In the genomic region with DNA sequence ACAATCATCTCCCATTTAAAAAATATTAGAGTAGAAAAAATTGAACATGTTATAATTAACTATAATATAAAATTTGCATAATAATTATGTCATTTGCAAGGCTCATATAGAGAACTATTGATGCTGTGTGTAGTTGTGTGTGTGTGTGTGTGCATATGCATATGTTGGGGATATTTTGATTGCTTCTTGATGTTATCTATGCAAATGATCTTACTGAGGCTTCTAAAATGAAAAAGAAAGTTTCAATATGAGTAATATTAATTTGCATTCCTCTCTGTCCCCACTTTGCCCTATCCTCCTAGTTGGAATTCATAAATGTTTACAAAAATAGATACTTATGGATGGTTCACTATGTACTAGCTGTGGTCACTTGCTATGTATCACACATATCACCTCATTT, we compare ENCODE assay signal across 17 cellular contexts.
DNase-seq lines count a peak whose midpoint lies in the region; ATAC-seq lines count a peak whose summit lies in the region.
"Had no signal": no experiment of that assay in that cellular context is flagged by ENCODE, and none has a peak within 500 bp of the region (broad histone marks: within the 10 kb centered on the region; RNA-seq: fewer than 3 reads in every experiment).

No MANE protein-coding gene starts in this region.

- intact Hi-C loops in sciatic nerve (cut with DNase I), result no loop called here

- DNase-seq in activated naive CD4-positive, alpha-beta T cell treated with Interleukin-2 at 50 U/mL for 16 hours, result no peak
- no peak for DNase-seq in sciatic nerve (ENCODE audit: low spot score)
- DNase-seq: CD4-positive, alpha-beta memory T cell; HCEC 1CT; IMR-90; NCI-H1092 treated with DMSO at 0.1 percent for 48 hours; NCI-H146; NCI-H2029 treated with DMSO at 0.1 percent for 48 hours; NCI-H2171; NCI-H446; Right ventricle myocardium superior had no signal

- peak; percentile 63 for ATAC-seq in GM18511 (IDR thresholded peaks at IDR 0.05; ENCODE audit: unreplicated experiment)
- ATAC-seq in GM21529 (IDR thresholded peaks at IDR 0.05; ENCODE audit: unreplicated experiment), result peak; percentile 45
- peak; percentile 52 for ATAC-seq in HG03575 (IDR thresholded peaks at IDR 0.05; ENCODE audit: extremely low read depth, insufficient number of reproducible peaks, low FRiP score, unreplicated experiment)
- ATAC-seq in HG02642 (IDR thresholded peaks at IDR 0.05; ENCODE audit: poor library complexity, unreplicated experiment), result no peak
- ATAC-seq in sciatic nerve, result no peak
- ATAC-seq in GM18498 (IDR thresholded peaks at IDR 0.05; ENCODE audit: unreplicated experiment), result no peak
- ATAC-seq: GM23338 had no signal

Comparison
In these comparisons a context has a peak if more than half of its experiments do, and no peak if none do; other contexts are left out.
1. ATAC-seq: peak in GM18511 (single experiment), GM21529 (single experiment) and HG03575 (single experiment); none in HG02642 (single experiment), sciatic nerve (single experiment) and GM18498 (single experiment).